In genomic region chr19:44003461-44004134, GRCh38 we compare ENCODE assay signal across 1 cellular context.
TF ChIP-seq lines count a peak whose summit lies in the region.

No MANE protein-coding gene starts in this region.

TF ChIP-seq in endothelial cell of umbilical vein, 7 proteins besides CTCF, POLR2A, EP300 and RAD21:
- TF ChIP-seq MAX (IDR thresholded peaks at IDR 0.05; ENCODE audit: insufficient read depth, insufficient read length) (no peak), JUN (IDR thresholded peaks at IDR 0.05; ENCODE audit: borderline replicate concordance, insufficient read depth, insufficient read length, low read depth) (no peak), FOS (IDR thresholded peaks at IDR 0.05; ENCODE audit: borderline replicate concordance, insufficient read depth, low read length) (no peak), EZH2 (IDR thresholded peaks at IDR 0.05; ENCODE audit: borderline replicate concordance, low read depth, low read length, severe bottlenecking) (no peak), MYC (IDR thresholded peaks at IDR 0.05; ENCODE audit: low read depth, low read length) (no peak), GATA2 (IDR thresholded peaks at IDR 0.05; ENCODE audit: insufficient read depth, insufficient read length, low read depth, low read length) (no peak), POLR2AphosphoS5 (IDR thresholded peaks at IDR 0.05; ENCODE audit: insufficient read depth, low read depth, low read length) (no peak)
